Comparison of ENCODE assay signal across 17 cellular contexts in genomic region chr3:127370906-127371305, GRCh38.
"Had no signal": no experiment of that assay in that cellular context is flagged by ENCODE, and none has a peak within 500 bp of the region (broad histone marks: within the 10 kb centered on the region; RNA-seq: fewer than 3 reads in every experiment).

No MANE protein-coding gene starts in this region.

- H3K27ac Mint-ChIP-seq: naive B cell, nephron had no signal

- H3K27ac ChIP-seq: esophagus muscularis mucosa, gastrocnemius medialis, heart right ventricle, left ventricle myocardium inferior, sigmoid colon, skin epidermis, stomach, thoracic aorta, transverse colon had no signal

- DNase-seq: effector memory CD4-positive, alpha-beta T cell; gastrocnemius medialis; heart right ventricle; left ventricle myocardium inferior; mesenchymal stem cell; naive B cell; sigmoid colon; stimulated activated CD4-positive, alpha-beta T cell treated with anti-CD3 and anti-CD28 coated beads, Interleukin-12 subunit alpha, Interleukin-12 subunit beta, amount 100 ng/mL, for 4 hours; stimulated activated naive CD4-positive, alpha-beta T cell; stomach; substantia nigra; transverse colon had no signal

- ATAC-seq: gastrocnemius medialis, heart right ventricle had no signal

- H3K9me3 ChIP-seq: gastrocnemius medialis, sigmoid colon, thoracic aorta, transverse colon had no signal

- H3K27me3 ChIP-seq: transverse colon had no signal

- H3K4me1 ChIP-seq: esophagus muscularis mucosa, gastrocnemius medialis, heart right ventricle, left ventricle myocardium inferior, sigmoid colon, stomach, transverse colon had no signal

- H3K4me3 ChIP-seq: esophagus muscularis mucosa, gastrocnemius medialis, heart right ventricle, left ventricle myocardium inferior, lung, sigmoid colon, skin epidermis, stomach, thoracic aorta, transverse colon had no signal

- H3K4me3 Mint-ChIP-seq: naive B cell, nephron had no signal

- H3K36me3 ChIP-seq: esophagus muscularis mucosa, gastrocnemius medialis, heart right ventricle, left ventricle myocardium inferior, sigmoid colon, stomach, thoracic aorta, transverse colon had no signal
